Comparison of ENCODE assay signal across 8 cellular contexts in genomic region chr2:219206442-219207253, GRCh38. TPM values are rescaled to one million over a fixed set of nuclear protein-coding genes. Genes with fewer than 3 reads are reported as not detected.
DNase-seq lines count a peak whose midpoint lies in the region; TF ChIP-seq lines count a peak whose summit lies in the region.

TSS of gene ZFAND2B (plus strand) at chr2:219206782. CDS start at chr2:219206988, 206 bp downstream.

- peaks cover 54 to 55% of the 10 kb centered on the region in 2 experiments for H3K4me1 ChIP-seq in neutrophil (ENCODE audit: control insufficient read depth in 1 of 2, insufficient read depth in 1 of 2, low read depth in 1 of 2, low read length in 1 of 2)

- peaks cover 6% of the 10 kb centered on the region for H3K27me3 Mint-ChIP-seq in HFFc6 (ENCODE audit: insufficient read depth)

- peaks cover 9% of the 10 kb centered on the region for H3K36me3 ChIP-seq in GM06990 (ENCODE audit: control insufficient read depth, insufficient read depth, low read length)
- peaks cover 28% of the 10 kb centered on the region for H3K36me3 ChIP-seq in neutrophil

- peak within 1 kb of the TSS; percentile 90 for H3K27ac Mint-ChIP-seq in HFFc6

- H3K9me3 ChIP-seq in neutrophil, result no peaks in the 10 kb centered on the region

- H3K4me1 Mint-ChIP-seq in HFFc6 (ENCODE audit: low read depth), result peaks cover 27% of the 10 kb centered on the region

- H3K4me3 ChIP-seq in GM06990 (replicated peaks; ENCODE audit: low read depth, low read length) (peak within 1 kb of the TSS; percentile 76), neutrophil (ENCODE audit: low read depth in 1 of 2, low read length in 1 of 2) (peak within 1 kb of the TSS; percentile 93 to 95)

- H3K27me3 ChIP-seq in GM06990 (replicated peaks; ENCODE audit: control insufficient read depth, insufficient read depth, low read length) (no peaks in the 10 kb centered on the region), neutrophil (no peaks in the 10 kb centered on the region)

- DNase-seq in GM06990 (ENCODE audit: extremely low read depth, insufficient read length) (peak; percentile 96), HFFc6 (peak; percentile 86), NAMALWA (ENCODE audit: low spot score) (peak; percentile 96), SK-MEL-5 (ENCODE audit: low read depth, low spot score) (peak; percentile 91), foreskin melanocyte (peak; percentile 89), substantia nigra (lab: John Stamatoyannopoulos, UW) (peak; percentile 52 to 98 (median 91))
- DNase-seq in activated naive CD4-positive, alpha-beta T cell treated with Interleukin-2 at 50 U/mL for 16 hours, result peak; percentile 94

- no peak for TF ChIP-seq CTCF in GM06990 (IDR thresholded peaks at IDR 0.05; ENCODE audit: insufficient read depth, low read length, poor library complexity, severe bottlenecking)
- no peak for TF ChIP-seq CTCF in HFFc6 (IDR thresholded peaks at IDR 0.05)
- TF ChIP-seq CTCF in neutrophil (IDR thresholded peaks at IDR 0.05), result peak; percentile 76

- H3K9me3 Mint-ChIP-seq in HFFc6, result 0 out of 2 replicates have a peak, but pooled peaks cover 3% of the 10 kb centered on the region

- peak within 1 kb of the TSS; percentile 96 for H3K27ac ChIP-seq in neutrophil
- peak within 1 kb of the TSS; percentile 97 for H3K27ac ChIP-seq in substantia nigra (ENCODE audit: low read depth, low read length, poor library complexity, severe bottlenecking)

- in situ Hi-C loops in SK-MEL-5 (cut with HindIII; ENCODE audit: low pct_unique_long_range_greater_than_20kb, low sequenced_read_pairs), result no loop called here

- peak within 1 kb of the TSS; percentile 94 for H3K4me3 Mint-ChIP-seq in HFFc6

- peaks cover 17% of the 10 kb centered on the region; the same call in 1 of the 2 replicates for H3K36me3 Mint-ChIP-seq in HFFc6 (ENCODE audit: low read depth)

RNA-seq across cellular contexts. Expression of gene ZFAND2B, which starts in this region (rescaled TPM):
- 10 to 100 TPM; 28.8 to 39.6 (median 33.1) TPM for total RNA-seq in HFFc6 (2021; fragmentation: NEBNext Ultra II Directional; extraction: Animal tissue kit (Norgen Biotek cat#: 25700))
- 10.9 and 16.2 TPM in 2 replicates for total RNA-seq in SK-MEL-5 (2014; rRNA removed; shearing (Covaris generic))
- polyA plus RNA-seq in SK-MEL-5 (2015; cell fraction: cytosol; rRNA removed), result 9.1 and 13.8 TPM in 2 replicates
- 41.2 and 54.4 TPM in 2 replicates for polyA plus RNA-seq in SK-MEL-5 (2015; cell fraction: nucleus; rRNA removed)

Comparison
In these comparisons a context has a peak if more than half of its experiments do, and no peak if none do; other contexts are left out.
1. Peak in every context shown above with its lines: DNase-seq, H3K4me3 ChIP-seq and H3K27ac ChIP-seq.